ENCODE assay signal across 8 cellular contexts in genomic region chr22:20858615-20859416, GRCh38.
DNase-seq lines count a peak whose midpoint lies in the region; TF ChIP-seq lines count a peak whose summit lies in the region.

Gene PI4KA, minus strand, starts transcription at chr22:20858811. Its CDS starts 86 bp downstream, at chr22:20858725.
Gene SNAP29, plus strand, starts transcription at chr22:20859007. Its CDS starts 104 bp downstream, at chr22:20859111.

- no peaks in the 10 kb centered on the region for H3K9me2 ChIP-seq in MM.1S (replicated peaks; ENCODE audit: insufficient read depth, low read length)

- H3K9me3 ChIP-seq in ES-I3 (ENCODE audit: control insufficient read depth, insufficient read depth, low read length) (no peaks in the 10 kb centered on the region), HAP-1 (no peaks in the 10 kb centered on the region), MM.1S (replicated peaks; ENCODE audit: insufficient read depth, low read length) (no peaks in the 10 kb centered on the region)

- H3F3A ChIP-seq in MM.1S (ENCODE audit: insufficient read depth, low read length), result no peaks in the 10 kb centered on the region; the same call in 1 of the 2 replicates

- peaks cover 8% of the 10 kb centered on the region; the same call in 1 of the 2 replicates for H3K4me1 ChIP-seq in ES-I3 (ENCODE audit: insufficient read depth, low read length)
- peaks cover 6% of the 10 kb centered on the region; the same call in 1 of the 2 replicates for H3K4me1 ChIP-seq in HAP-1
- peaks cover 16% of the 10 kb centered on the region for H3K4me1 ChIP-seq in MM.1S (ENCODE audit: low read length)

- H3K27ac Mint-ChIP-seq in nephron progenitor cell, result peak within 1 kb of the TSS; percentile 85
- H3K27ac Mint-ChIP-seq in stimulated activated naive CD8-positive, alpha-beta T cell treated with anti-CD3 and anti-CD28 coated beads, Interleukin-15, Interleukin-2, amounts not matched to agents 100 ng/mL and 50 ng/mL, for 24 hours, result peak within 1 kb of the TSS; percentile 77

- no peaks in the 10 kb centered on the region for H3K27me3 Mint-ChIP-seq in nephron progenitor cell (ENCODE audit: low read depth, poor library complexity)
- H3K27me3 Mint-ChIP-seq in stimulated activated naive CD8-positive, alpha-beta T cell treated with anti-CD3 and anti-CD28 coated beads, Interleukin-15, Interleukin-2, amounts not matched to agents 100 ng/mL and 50 ng/mL, for 24 hours, result no peaks in the 10 kb centered on the region

- peaks cover 75% of the 10 kb centered on the region for H3K79me2 ChIP-seq in MM.1S (ENCODE audit: low read length)

- peak within 1 kb of the TSS; percentile 96 for H3K4me2 ChIP-seq in MM.1S (ENCODE audit: low read depth, low read length)

- DNase-seq in HAP-1 (ENCODE audit: low spot score in 2 of 2), result peak; percentile 96 to 99
- peak; percentile 99 for DNase-seq in MM.1S
- DNase-seq in SIG-M5 (lab: John Stamatoyannopoulos, UW), result peak; percentile 66
- peak; percentile 98 for DNase-seq in activated gamma-delta T cell (lab: John Stamatoyannopoulos, UW)
- peak; percentile 97 for DNase-seq in fibroblast of the conjunctiva (ENCODE audit: low read depth)
- DNase-seq in nephron progenitor cell, result peak; percentile 97

- TF ChIP-seq CTCF in MM.1S (IDR thresholded peaks at IDR 0.05; ENCODE audit: low read length) (no peak), nephron progenitor cell (IDR thresholded peaks at IDR 0.05) (no peak)

- peaks cover 8% of the 10 kb centered on the region for H3K36me3 Mint-ChIP-seq in nephron progenitor cell (ENCODE audit: low read depth)
- H3K36me3 Mint-ChIP-seq in stimulated activated naive CD8-positive, alpha-beta T cell treated with anti-CD3 and anti-CD28 coated beads, Interleukin-15, Interleukin-2, amounts not matched to agents 100 ng/mL and 50 ng/mL, for 24 hours (ENCODE audit: low read depth), result peaks cover 8% of the 10 kb centered on the region

- in situ Hi-C loops in HAP-1 (cut with MboI; ENCODE audit: low sequenced_read_pairs), result loop anchor here (10.0 kb wide), 1 partner anchor 156 kb away; the partner anchor contains the start of gene P2RX6

- peaks cover 25% of the 10 kb centered on the region for H3K4me1 Mint-ChIP-seq in nephron progenitor cell
- H3K4me1 Mint-ChIP-seq in stimulated activated naive CD8-positive, alpha-beta T cell treated with anti-CD3 and anti-CD28 coated beads, Interleukin-15, Interleukin-2, amounts not matched to agents 100 ng/mL and 50 ng/mL, for 24 hours (ENCODE audit: low read depth), result peaks cover 55% of the 10 kb centered on the region

- H3K9me3 Mint-ChIP-seq in nephron progenitor cell, result no peaks in the 10 kb centered on the region
- no peaks in the 10 kb centered on the region for H3K9me3 Mint-ChIP-seq in stimulated activated naive CD8-positive, alpha-beta T cell treated with anti-CD3 and anti-CD28 coated beads, Interleukin-15, Interleukin-2, amounts not matched to agents 100 ng/mL and 50 ng/mL, for 24 hours

- peak within 1 kb of the TSS; percentile 82 for H3K4me3 ChIP-seq in HAP-1
- H3K4me3 ChIP-seq in MM.1S (ENCODE audit: low read length), result peak within 1 kb of the TSS; percentile 100

- peak within 1 kb of the TSS; percentile 99 for H2AFZ ChIP-seq in MM.1S (ENCODE audit: low read length)

- H3K36me3 ChIP-seq in ES-I3 (ENCODE audit: insufficient read depth, low read length) (no peaks in the 10 kb centered on the region), HAP-1 (replicated peaks) (no peaks in the 10 kb centered on the region), MM.1S (replicated peaks; ENCODE audit: insufficient read depth, low read length) (no peaks in the 10 kb centered on the region)

- peaks cover 10% of the 10 kb centered on the region for H4K20me1 ChIP-seq in MM.1S (ENCODE audit: insufficient read depth, low read length)

- peak within 1 kb of the TSS; percentile 70; the same call in 1 of the 2 replicates for H3K27ac ChIP-seq in MM.1S (ENCODE audit: low read length)

- peak within 1 kb of the TSS; percentile 97 for H3K9ac ChIP-seq in ES-I3 (ENCODE audit: low read depth, low read length)
- peak within 1 kb of the TSS; percentile 89 for H3K9ac ChIP-seq in MM.1S (ENCODE audit: low read length)

- H3K4me3 Mint-ChIP-seq in nephron progenitor cell, result peak within 1 kb of the TSS; percentile 86
- H3K4me3 Mint-ChIP-seq in stimulated activated naive CD8-positive, alpha-beta T cell treated with anti-CD3 and anti-CD28 coated beads, Interleukin-15, Interleukin-2, amounts not matched to agents 100 ng/mL and 50 ng/mL, for 24 hours, result peak within 1 kb of the TSS; percentile 88

- H3K27me3 ChIP-seq in HAP-1 (ENCODE audit: low read depth), result no peaks in the 10 kb centered on the region
- no peaks in the 10 kb centered on the region for H3K27me3 ChIP-seq in MM.1S (replicated peaks; ENCODE audit: insufficient read depth, low read length)

Comparison
In these comparisons a context has a peak if more than half of its experiments do, and no peak if none do; other contexts are left out.
1. Peak in every context shown above with its lines: DNase-seq, H3K4me3 ChIP-seq and H3K27ac ChIP-seq.